8 cellular contexts compared by ENCODE assay signal in the genomic region with DNA sequence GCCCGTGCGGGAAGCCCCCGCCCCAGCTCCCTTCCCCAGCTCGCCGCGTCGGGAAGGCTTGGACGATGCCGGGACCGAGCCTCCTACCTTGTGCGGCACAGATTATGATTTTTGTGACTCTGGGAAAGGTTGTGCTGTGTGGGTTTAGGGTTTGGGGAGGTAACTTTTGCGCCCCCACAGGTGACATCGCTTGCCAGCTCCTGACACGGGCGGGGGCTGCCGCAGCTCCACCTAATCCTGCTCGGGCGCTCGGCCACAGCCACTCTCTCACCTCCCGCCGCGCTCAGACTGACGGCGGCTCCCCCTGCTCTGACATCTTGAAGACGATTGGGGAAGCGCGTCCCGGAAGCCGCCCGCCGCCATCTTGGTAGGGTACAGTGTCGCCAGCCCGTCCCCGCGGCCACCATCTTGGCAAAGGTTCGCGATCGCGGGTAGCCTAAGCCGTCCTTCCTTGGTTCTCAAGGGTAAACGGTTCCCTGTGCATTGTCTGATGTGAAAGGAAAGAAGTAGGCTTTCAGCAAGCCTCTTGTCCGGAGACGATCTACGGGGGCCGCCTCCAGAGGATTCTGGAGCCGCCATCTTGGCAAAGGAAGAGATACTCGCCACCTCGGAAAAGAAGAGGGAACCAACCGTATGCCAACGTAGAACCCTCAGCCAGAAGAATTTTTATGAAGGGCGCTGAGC. TPM values are rescaled to one million over a fixed set of nuclear protein-coding genes. Genes with fewer than 3 reads are reported as not detected.
DNase-seq lines count a peak whose midpoint lies in the region; ATAC-seq and TF ChIP-seq lines count a peak whose summit lies in the region.

No MANE protein-coding gene starts in this region.

- H3K9me3 Mint-ChIP-seq in dendritic cell treated with granulocyte-macrophage colony-stimulating factor and Interleukin-4, amounts not matched to agents 40 ng/mL and 50 ng/mL, for 4 days = no peaks in the 10 kb centered on the region

- H3K27me3 Mint-ChIP-seq in dendritic cell treated with granulocyte-macrophage colony-stimulating factor and Interleukin-4, amounts not matched to agents 40 ng/mL and 50 ng/mL, for 4 days = no peaks in the 10 kb centered on the region

- H3K4me3 Mint-ChIP-seq in dendritic cell treated with granulocyte-macrophage colony-stimulating factor and Interleukin-4, amounts not matched to agents 40 ng/mL and 50 ng/mL, for 4 days = peak overlapping the region; percentile 78

- CTCF ChIA-PET in AG04449 (lab: Yijun Ruan, JAX) = interaction anchor here (0.7 to 2.7 kb wide), 13 partner anchors 39 to 737 kb away, joined by 3 to 30 read pairs (median 4); no protein-coding TSS in a partner anchor

- intact Hi-C loops in dendritic cell treated with granulocyte-macrophage colony-stimulating factor and Interleukin-4, amounts not matched to agents 40 ng/mL and 50 ng/mL, for 4 days (cut with micrococcal nuclease) = loop anchor here (10.0 kb wide), 3 partner anchors 160 to 760 kb away; no protein-coding TSS in a partner anchor
- intact Hi-C loops in lower leg skin (cut with DNase I; ENCODE audit: low total_unique reads) = no loop called here

- POLR2A ChIA-PET in AG04449 (lab: Yijun Ruan, JAX) = interaction anchor here (0.8 to 1.5 kb wide), 3 partner anchors 132 to 149 kb away, joined by 4 to 8 read pairs (median 5); no protein-coding TSS in a partner anchor

- peaks cover 34% of the 10 kb centered on the region for H3K4me1 Mint-ChIP-seq in dendritic cell treated with granulocyte-macrophage colony-stimulating factor and Interleukin-4, amounts not matched to agents 40 ng/mL and 50 ng/mL, for 4 days (ENCODE audit: low read depth)

- TF ChIP-seq POLR2A in lower leg skin (IDR thresholded peaks at IDR 0.05) = no peak

- peak; percentile 17 for DNase-seq in AG04449 (ENCODE audit: low read depth, low spot score)
- peak; percentile 88 for DNase-seq in NCI-H510A treated with DMSO at 0.1 percent for 48 hours (lab: John Stamatoyannopoulos, UW)
- DNase-seq in activated CD4-positive, alpha-beta T cell treated with anti-CD3 and anti-CD28 coated beads, Interleukin-2, amount 50 U/mL, for 24 hours (ENCODE audit: low read depth in 1 of 2, low spot score in 1 of 2) = peak; percentile 78 to 83
- peak; percentile 85 to 98 for DNase-seq in lower leg skin (ENCODE audit: low spot score in 2 of 2)
- DNase-seq in stimulated activated CD4-positive, alpha-beta T cell treated with anti-CD3 and anti-CD28 coated beads, Interleukin-4, amount 100 ng/mL, for 4 hours = peak; percentile 83 to 84

- TF ChIP-seq CTCF in AG04449 (IDR thresholded peaks at IDR 0.05; ENCODE audit: insufficient read depth, low read length, missing control alignments) = no peak
- no peak for TF ChIP-seq CTCF in lower leg skin (IDR thresholded peaks at IDR 0.05)

- peaks cover 8% of the 10 kb centered on the region for H3K36me3 Mint-ChIP-seq in dendritic cell treated with granulocyte-macrophage colony-stimulating factor and Interleukin-4, amounts not matched to agents 40 ng/mL and 50 ng/mL, for 4 days (ENCODE audit: low read depth)

- H3K4me3 ChIP-seq in AG04449 (ENCODE audit: low read depth, low read length) (peak overlapping the region; percentile 80), lower leg skin (ENCODE audit: low read depth, poor library complexity, severe bottlenecking) (peak overlapping the region; percentile 47)

- peak overlapping the region; percentile 98 for H3K27ac Mint-ChIP-seq in dendritic cell treated with granulocyte-macrophage colony-stimulating factor and Interleukin-4, amounts not matched to agents 40 ng/mL and 50 ng/mL, for 4 days

- ATAC-seq in GM18868 (IDR thresholded peaks at IDR 0.05; ENCODE audit: unreplicated experiment) = peak; percentile 33
- peak; percentile 24 for ATAC-seq in HG03139 (IDR thresholded peaks at IDR 0.05; ENCODE audit: unreplicated experiment)

- 0 to 1% methylated on average over 28 to 51 of the region's 51 CpGs for WGBS in lower leg skin, 2 donors

RNA-seq across cellular contexts. Expression of gene NR3C1, which starts 1.7 kb away (rescaled TPM):
- total RNA-seq in lower leg skin = 10 to 100 TPM; 40.4 to 55.0 (median 45.2) TPM

Comparison
In these comparisons a context has a peak if more than half of its experiments do, and no peak if none do; other contexts are left out.
1. Peak in every context shown above with its lines: DNase-seq, ATAC-seq and H3K4me3 ChIP-seq.
2. DNase-seq: peak in every context shown above with its lines; median percentile 92 in lower leg skin; 88 in NCI-H510A treated with DMSO at 0.1 percent for 48 hours; 84 in stimulated activated CD4-positive, alpha-beta T cell treated with anti-CD3 and anti-CD28 coated beads, Interleukin-4, amount 100 ng/mL, for 4 hours; 80 in activated CD4-positive, alpha-beta T cell treated with anti-CD3 and anti-CD28 coated beads, Interleukin-2, amount 50 U/mL, for 24 hours; 17 in AG04449.